ENCODE assay signal across 1 cellular context in genomic region chr22:29030618-29031235, GRCh38.
TF ChIP-seq lines count a peak whose summit lies in the region.

No MANE protein-coding gene starts in this region.

TF ChIP-seq in HEK293, 187 proteins besides CTCF, POLR2A, EP300 and RAD21 (continued from another document and continues in another):
- TF ChIP-seq, protein P1, sequence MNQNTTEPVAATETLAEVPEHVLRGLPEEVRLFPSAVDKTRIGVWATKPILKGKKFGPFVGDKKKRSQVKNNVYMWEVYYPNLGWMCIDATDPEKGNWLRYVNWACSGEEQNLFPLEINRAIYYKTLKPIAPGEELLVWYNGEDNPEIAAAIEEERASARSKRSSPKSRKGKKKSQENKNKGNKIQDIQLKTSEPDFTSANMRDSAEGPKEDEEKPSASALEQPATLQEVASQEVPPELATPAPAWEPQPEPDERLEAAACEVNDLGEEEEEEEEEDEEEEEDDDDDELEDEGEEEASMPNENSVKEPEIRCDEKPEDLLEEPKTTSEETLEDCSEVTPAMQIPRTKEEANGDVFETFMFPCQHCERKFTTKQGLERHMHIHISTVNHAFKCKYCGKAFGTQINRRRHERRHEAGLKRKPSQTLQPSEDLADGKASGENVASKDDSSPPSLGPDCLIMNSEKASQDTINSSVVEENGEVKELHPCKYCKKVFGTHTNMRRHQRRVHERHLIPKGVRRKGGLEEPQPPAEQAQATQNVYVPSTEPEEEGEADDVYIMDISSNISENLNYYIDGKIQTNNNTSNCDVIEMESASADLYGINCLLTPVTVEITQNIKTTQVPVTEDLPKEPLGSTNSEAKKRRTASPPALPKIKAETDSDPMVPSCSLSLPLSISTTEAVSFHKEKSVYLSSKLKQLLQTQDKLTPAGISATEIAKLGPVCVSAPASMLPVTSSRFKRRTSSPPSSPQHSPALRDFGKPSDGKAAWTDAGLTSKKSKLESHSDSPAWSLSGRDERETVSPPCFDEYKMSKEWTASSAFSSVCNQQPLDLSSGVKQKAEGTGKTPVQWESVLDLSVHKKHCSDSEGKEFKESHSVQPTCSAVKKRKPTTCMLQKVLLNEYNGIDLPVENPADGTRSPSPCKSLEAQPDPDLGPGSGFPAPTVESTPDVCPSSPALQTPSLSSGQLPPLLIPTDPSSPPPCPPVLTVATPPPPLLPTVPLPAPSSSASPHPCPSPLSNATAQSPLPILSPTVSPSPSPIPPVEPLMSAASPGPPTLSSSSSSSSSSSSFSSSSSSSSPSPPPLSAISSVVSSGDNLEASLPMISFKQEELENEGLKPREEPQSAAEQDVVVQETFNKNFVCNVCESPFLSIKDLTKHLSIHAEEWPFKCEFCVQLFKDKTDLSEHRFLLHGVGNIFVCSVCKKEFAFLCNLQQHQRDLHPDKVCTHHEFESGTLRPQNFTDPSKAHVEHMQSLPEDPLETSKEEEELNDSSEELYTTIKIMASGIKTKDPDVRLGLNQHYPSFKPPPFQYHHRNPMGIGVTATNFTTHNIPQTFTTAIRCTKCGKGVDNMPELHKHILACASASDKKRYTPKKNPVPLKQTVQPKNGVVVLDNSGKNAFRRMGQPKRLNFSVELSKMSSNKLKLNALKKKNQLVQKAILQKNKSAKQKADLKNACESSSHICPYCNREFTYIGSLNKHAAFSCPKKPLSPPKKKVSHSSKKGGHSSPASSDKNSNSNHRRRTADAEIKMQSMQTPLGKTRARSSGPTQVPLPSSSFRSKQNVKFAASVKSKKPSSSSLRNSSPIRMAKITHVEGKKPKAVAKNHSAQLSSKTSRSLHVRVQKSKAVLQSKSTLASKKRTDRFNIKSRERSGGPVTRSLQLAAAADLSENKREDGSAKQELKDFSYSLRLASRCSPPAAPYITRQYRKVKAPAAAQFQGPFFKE (tag by site-specific recombination; IDR thresholded peaks at IDR 0.05; ENCODE audit: borderline replicate concordance), result no peak
- TF ChIP-seq KLF8 (tag by site-specific recombination; IDR thresholded peaks at IDR 0.05) (peak; percentile 55), ZFHX2 (tag by site-specific recombination; conservative IDR thresholded peaks at IDR 0.05) (peak; percentile 85), ZNF624 (tag by site-specific recombination; IDR thresholded peaks at IDR 0.05) (no peak), ZNF561 (tag by site-specific recombination; IDR thresholded peaks at IDR 0.05; ENCODE audit: borderline replicate concordance) (no peak), ZNF121 (tag by site-specific recombination; IDR thresholded peaks at IDR 0.05) (no peak), ZBTB48 (tag by site-specific recombination; IDR thresholded peaks at IDR 0.05) (0 out of 2 replicates have a peak, but pooled peaks have one; percentile 32), ZIC2 (tag by site-specific recombination; IDR thresholded peaks at IDR 0.05) (peak; percentile 91), BCL6B (tag by site-specific recombination; IDR thresholded peaks at IDR 0.05) (peak; percentile 98), ZNF704 (tag by site-specific recombination; IDR thresholded peaks at IDR 0.05) (no peak), KLF1 (tag by site-specific recombination; IDR thresholded peaks at IDR 0.05) (peak; percentile 60; the same call in 1 of the 2 replicates), GLI4 (tag by site-specific recombination; IDR thresholded peaks at IDR 0.05) (no peak), HOXD13 (CRISPR knock-in tag; IDR thresholded peaks at IDR 0.05; ENCODE audit: borderline replicate concordance) (no peak), ZNF416 (tag by site-specific recombination; IDR thresholded peaks at IDR 0.05) (no peak), ZNF549 (tag by site-specific recombination; IDR thresholded peaks at IDR 0.05) (no peak), SALL2 (tag by site-specific recombination; IDR thresholded peaks at IDR 0.05; ENCODE audit: borderline replicate concordance) (no peak), ZNF19 (tag by site-specific recombination; IDR thresholded peaks at IDR 0.05; ENCODE audit: low read depth) (no peak), ZBTB11 (tag by site-specific recombination; conservative IDR thresholded peaks at IDR 0.05; ENCODE audit: low read depth) (peak; percentile 15; the same call in 1 of the 2 replicates), ZNF292 (tag by site-specific recombination; IDR thresholded peaks at IDR 0.05; ENCODE audit: borderline replicate concordance, low read depth) (no peak), PRDM1 (tag by site-specific recombination; IDR thresholded peaks at IDR 0.05) (no peak), ZNF266 (tag by site-specific recombination; IDR thresholded peaks at IDR 0.05; ENCODE audit: low read depth) (no peak), ZNF341 (tag by site-specific recombination; IDR thresholded peaks at IDR 0.05; ENCODE audit: low read depth) (peak; percentile 60; the same call in 1 of the 2 replicates), ZNF670 (tag by site-specific recombination; IDR thresholded peaks at IDR 0.05; ENCODE audit: low read depth) (no peak), MEIS1 (CRISPR knock-in tag; IDR thresholded peaks at IDR 0.05; ENCODE audit: borderline replicate concordance) (no peak), ZXDB (tag by site-specific recombination; IDR thresholded peaks at IDR 0.05) (peak; percentile 38)
- TF ChIP-seq, protein P2, sequence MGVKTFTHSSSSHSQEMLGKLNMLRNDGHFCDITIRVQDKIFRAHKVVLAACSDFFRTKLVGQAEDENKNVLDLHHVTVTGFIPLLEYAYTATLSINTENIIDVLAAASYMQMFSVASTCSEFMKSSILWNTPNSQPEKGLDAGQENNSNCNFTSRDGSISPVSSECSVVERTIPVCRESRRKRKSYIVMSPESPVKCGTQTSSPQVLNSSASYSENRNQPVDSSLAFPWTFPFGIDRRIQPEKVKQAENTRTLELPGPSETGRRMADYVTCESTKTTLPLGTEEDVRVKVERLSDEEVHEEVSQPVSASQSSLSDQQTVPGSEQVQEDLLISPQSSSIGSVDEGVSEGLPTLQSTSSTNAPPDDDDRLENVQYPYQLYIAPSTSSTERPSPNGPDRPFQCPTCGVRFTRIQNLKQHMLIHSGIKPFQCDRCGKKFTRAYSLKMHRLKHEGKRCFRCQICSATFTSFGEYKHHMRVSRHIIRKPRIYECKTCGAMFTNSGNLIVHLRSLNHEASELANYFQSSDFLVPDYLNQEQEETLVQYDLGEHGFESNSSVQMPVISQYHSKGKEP (tag by site-specific recombination; IDR thresholded peaks at IDR 0.05), result peak; percentile 33; the same call in 1 of the 2 replicates
- TF ChIP-seq, protein P3, sequence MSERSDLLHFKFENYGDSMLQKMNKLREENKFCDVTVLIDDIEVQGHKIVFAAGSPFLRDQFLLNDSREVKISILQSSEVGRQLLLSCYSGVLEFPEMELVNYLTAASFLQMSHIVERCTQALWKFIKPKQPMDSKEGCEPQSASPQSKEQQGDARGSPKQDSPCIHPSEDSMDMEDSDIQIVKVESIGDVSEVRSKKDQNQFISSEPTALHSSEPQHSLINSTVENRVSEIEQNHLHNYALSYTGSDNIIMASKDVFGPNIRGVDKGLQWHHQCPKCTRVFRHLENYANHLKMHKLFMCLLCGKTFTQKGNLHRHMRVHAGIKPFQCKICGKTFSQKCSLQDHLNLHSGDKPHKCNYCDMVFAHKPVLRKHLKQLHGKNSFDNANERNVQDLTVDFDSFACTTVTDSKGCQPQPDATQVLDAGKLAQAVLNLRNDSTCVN (tag by site-specific recombination; optimal IDR thresholded peaks at IDR 0.05), result peak; percentile 36
- TF ChIP-seq, protein P4, sequence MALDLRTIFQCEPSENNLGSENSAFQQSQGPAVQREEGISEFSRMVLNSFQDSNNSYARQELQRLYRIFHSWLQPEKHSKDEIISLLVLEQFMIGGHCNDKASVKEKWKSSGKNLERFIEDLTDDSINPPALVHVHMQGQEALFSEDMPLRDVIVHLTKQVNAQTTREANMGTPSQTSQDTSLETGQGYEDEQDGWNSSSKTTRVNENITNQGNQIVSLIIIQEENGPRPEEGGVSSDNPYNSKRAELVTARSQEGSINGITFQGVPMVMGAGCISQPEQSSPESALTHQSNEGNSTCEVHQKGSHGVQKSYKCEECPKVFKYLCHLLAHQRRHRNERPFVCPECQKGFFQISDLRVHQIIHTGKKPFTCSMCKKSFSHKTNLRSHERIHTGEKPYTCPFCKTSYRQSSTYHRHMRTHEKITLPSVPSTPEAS (tag by site-specific recombination; IDR thresholded peaks at IDR 0.05), result no peak
- TF ChIP-seq, protein P5, sequence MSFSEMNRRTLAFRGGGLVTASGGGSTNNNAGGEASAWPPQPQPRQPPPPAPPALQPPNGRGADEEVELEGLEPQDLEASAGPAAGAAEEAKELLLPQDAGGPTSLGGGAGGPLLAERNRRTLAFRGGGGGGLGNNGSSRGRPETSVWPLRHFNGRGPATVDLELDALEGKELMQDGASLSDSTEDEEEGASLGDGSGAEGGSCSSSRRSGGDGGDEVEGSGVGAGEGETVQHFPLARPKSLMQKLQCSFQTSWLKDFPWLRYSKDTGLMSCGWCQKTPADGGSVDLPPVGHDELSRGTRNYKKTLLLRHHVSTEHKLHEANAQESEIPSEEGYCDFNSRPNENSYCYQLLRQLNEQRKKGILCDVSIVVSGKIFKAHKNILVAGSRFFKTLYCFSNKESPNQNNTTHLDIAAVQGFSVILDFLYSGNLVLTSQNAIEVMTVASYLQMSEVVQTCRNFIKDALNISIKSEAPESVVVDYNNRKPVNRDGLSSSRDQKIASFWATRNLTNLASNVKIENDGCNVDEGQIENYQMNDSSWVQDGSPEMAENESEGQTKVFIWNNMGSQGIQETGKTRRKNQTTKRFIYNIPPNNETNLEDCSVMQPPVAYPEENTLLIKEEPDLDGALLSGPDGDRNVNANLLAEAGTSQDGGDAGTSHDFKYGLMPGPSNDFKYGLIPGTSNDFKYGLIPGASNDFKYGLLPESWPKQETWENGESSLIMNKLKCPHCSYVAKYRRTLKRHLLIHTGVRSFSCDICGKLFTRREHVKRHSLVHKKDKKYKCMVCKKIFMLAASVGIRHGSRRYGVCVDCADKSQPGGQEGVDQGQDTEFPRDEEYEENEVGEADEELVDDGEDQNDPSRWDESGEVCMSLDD (tag by site-specific recombination; IDR thresholded peaks at IDR 0.05), result peak; percentile 61
- TF ChIP-seq, protein P6, sequence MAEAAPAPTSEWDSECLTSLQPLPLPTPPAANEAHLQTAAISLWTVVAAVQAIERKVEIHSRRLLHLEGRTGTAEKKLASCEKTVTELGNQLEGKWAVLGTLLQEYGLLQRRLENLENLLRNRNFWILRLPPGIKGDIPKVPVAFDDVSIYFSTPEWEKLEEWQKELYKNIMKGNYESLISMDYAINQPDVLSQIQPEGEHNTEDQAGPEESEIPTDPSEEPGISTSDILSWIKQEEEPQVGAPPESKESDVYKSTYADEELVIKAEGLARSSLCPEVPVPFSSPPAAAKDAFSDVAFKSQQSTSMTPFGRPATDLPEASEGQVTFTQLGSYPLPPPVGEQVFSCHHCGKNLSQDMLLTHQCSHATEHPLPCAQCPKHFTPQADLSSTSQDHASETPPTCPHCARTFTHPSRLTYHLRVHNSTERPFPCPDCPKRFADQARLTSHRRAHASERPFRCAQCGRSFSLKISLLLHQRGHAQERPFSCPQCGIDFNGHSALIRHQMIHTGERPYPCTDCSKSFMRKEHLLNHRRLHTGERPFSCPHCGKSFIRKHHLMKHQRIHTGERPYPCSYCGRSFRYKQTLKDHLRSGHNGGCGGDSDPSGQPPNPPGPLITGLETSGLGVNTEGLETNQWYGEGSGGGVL (tag by site-specific recombination; IDR thresholded peaks at IDR 0.05), result peak; percentile 96
